In genomic region chr1:21340230-21340564, GRCh38 we compare ENCODE assay signal across 12 cellular contexts. TPM values are rescaled to one million over a fixed set of nuclear protein-coding genes. Genes with fewer than 3 reads are reported as not detected.
A peak's percentile ranks its signal among the peaks of the same experiment; 100 is the strongest.
DNase-seq lines count a peak whose midpoint lies in the region; ATAC-seq and TF ChIP-seq lines count a peak whose summit lies in the region.
"Had no signal": no experiment of that assay in that cellular context is flagged by ENCODE, and none has a peak within 500 bp of the region (broad histone marks: within the 10 kb centered on the region; RNA-seq: fewer than 3 reads in every experiment).

No MANE protein-coding gene starts in this region.

- TF ChIP-seq RAD21 in IMR-90 (IDR thresholded peaks at IDR 0.05; ENCODE audit: low read length), result no peak

- H3K4me3 ChIP-seq in IMR-90 (ENCODE audit: insufficient read depth, low read depth, low read length) (no peak overlapping the region), ovary (no peak overlapping the region), upper lobe of right lung (no peak overlapping the region)
- H3K4me3 ChIP-seq: SK-N-MC had no signal

- in situ Hi-C loops in IMR-90 (cut with MboI; ENCODE audit: low sequenced_read_pairs), result no loop called here

- H3K4me1 ChIP-seq in IMR-90 (ENCODE audit: control insufficient read depth, insufficient read depth, low read length) (peaks cover 68% of the 10 kb centered on the region), ovary (ENCODE audit: insufficient read depth) (peaks cover 51% of the 10 kb centered on the region), upper lobe of right lung (peaks cover 69% of the 10 kb centered on the region)

- peak overlapping the region; percentile 74 for H3K27ac Mint-ChIP-seq in CD4-positive, alpha-beta T cell
- no peak overlapping the region for H3K27ac Mint-ChIP-seq in MCF 10A (ENCODE audit: low read depth, unreplicated experiment)

- H4K8ac ChIP-seq in IMR-90 (ENCODE audit: low read depth in 2 of 2, low read length in 2 of 2), result no peak overlapping the region

- no peak overlapping the region for H3K4me2 ChIP-seq in IMR-90 (ENCODE audit: low read depth, low read length)

- peak overlapping the region; percentile 92; the same call in 1 of the 2 replicates for H2AK5ac ChIP-seq in IMR-90 (ENCODE audit: low read depth, low read length)

- intact Hi-C loops in CD4-positive, alpha-beta T cell (cut with DNase I, micrococcal nuclease), result loop anchor here in 1 of 2 experiments (10.0 kb wide), 1 partner anchor 685 kb away; no protein-coding TSS in a partner anchor
- intact Hi-C loops in IMR-90 (cut with micrococcal nuclease), result no loop called here
- intact Hi-C loops in MCF 10A (cut with micrococcal nuclease), result no loop called here
- intact Hi-C loops in ovary (cut with DNase I), result loop anchor here in 1 of 4 donors (5.0 kb wide), 1 partner anchor 73 kb away; no protein-coding TSS in a partner anchor
- intact Hi-C loops in upper lobe of right lung (cut with DNase I), result no loop called here

- peak overlapping the region; percentile 11 for H3K4me3 Mint-ChIP-seq in CD4-positive, alpha-beta T cell
- H3K4me3 Mint-ChIP-seq in MCF 10A (ENCODE audit: unreplicated experiment), result no peak overlapping the region

- TF ChIP-seq EP300 in ovary (IDR thresholded peaks at IDR 0.05), result no peak

- H3K27me3 Mint-ChIP-seq in CD4-positive, alpha-beta T cell, result no peaks in the 10 kb centered on the region
- H3K27me3 Mint-ChIP-seq in MCF 10A (ENCODE audit: insufficient read depth, unreplicated experiment), result no peaks in the 10 kb centered on the region
- H3K27me3 Mint-ChIP-seq: brain had no signal

- no peak overlapping the region for H3K4ac ChIP-seq in IMR-90 (ENCODE audit: low read depth, low read length)

- POLR2A ChIA-PET in CD4-positive, alpha-beta T cell (lab: Charles Lee), result no interaction called here
- POLR2A ChIA-PET in IMR-90 (lab: Charles Lee; ENCODE audit: unreplicated experiment) (no interaction called here), MCF 10A (lab: Yijun Ruan, JAX) (no interaction called here)

- peaks cover 36% of the 10 kb centered on the region for H3K9me1 ChIP-seq in IMR-90 (ENCODE audit: insufficient read depth, low read length)

- peak overlapping the region; percentile 18; the same call in 1 of the 2 replicates for H2BK120ac ChIP-seq in IMR-90 (ENCODE audit: low read depth, low read length)

- TF ChIP-seq CTCF in CD4-positive, alpha-beta T cell (IDR thresholded peaks at IDR 0.05), result no peak
- TF ChIP-seq CTCF in IMR-90 (conservative IDR thresholded peaks at IDR 0.05; ENCODE audit: low read depth, low read length), result no peak
- TF ChIP-seq CTCF in MCF 10A (IDR thresholded peaks at IDR 0.05; ENCODE audit: unreplicated experiment), result no peak
- no peak for TF ChIP-seq CTCF in ovary (IDR thresholded peaks at IDR 0.05)
- TF ChIP-seq CTCF in upper lobe of right lung (IDR thresholded peaks at IDR 0.05), result no peak

- peaks cover 40 to 93% of the 10 kb centered on the region in 2 experiments; a peak in 3 of 4 replicates for H3K79me1 ChIP-seq in IMR-90 (ENCODE audit: low read depth in 1 of 2, low read length in 2 of 2)

- peaks cover 86% of the 10 kb centered on the region for H3K4me1 Mint-ChIP-seq in CD4-positive, alpha-beta T cell (ENCODE audit: low read depth)
- peaks cover 33% of the 10 kb centered on the region for H3K4me1 Mint-ChIP-seq in MCF 10A (ENCODE audit: insufficient read depth, unreplicated experiment)

- CTCF ChIA-PET in CD4-positive, alpha-beta T cell (lab: Charles Lee), result no interaction called here
- CTCF ChIA-PET in IMR-90 (lab: Yijun Ruan, JAX), result no interaction called here
- CTCF ChIA-PET in MCF 10A (lab: Yijun Ruan, JAX), result no interaction called here

- DNase-seq in CD4-positive, alpha-beta T cell, result no peak
- no peak for DNase-seq in IMR-90
- peak; percentile 64 for DNase-seq in MCF 10A (ENCODE audit: unreplicated experiment)
- peak in 4 of 5 donors; percentile 75 to 83 (median 77) for DNase-seq in ovary
- no peak for DNase-seq in NCI-H146 (lab: John Stamatoyannopoulos, UW)
- DNase-seq in upper lobe of right lung, result no peak
- no peak for DNase-seq in 8988T
- DNase-seq: activated CD4-positive, alpha-beta T cell treated with anti-CD3 and anti-CD28 coated beads, Interleukin-2, amount 50 U/mL, for 4 hours; stimulated activated CD8-positive, alpha-beta memory T cell treated with anti-CD3 and anti-CD28 coated beads, Interleukin-4, amount 100 ng/mL, for 48 hours had no signal

- WGBS in IMR-90 (ENCODE audit: extremely low coverage in 2 of 2, insufficient read length in 1 of 2), 2 experiments, result 100% methylated on average over 4 of the region's 5 CpGs; no CpG with 5 or more reads in 1 of the 2 experiments
- WGBS in ovary, 3 donors, result 44 to 68% (median 54%) methylated on average over 5 of the region's 5 CpGs

- H2BK5ac ChIP-seq in IMR-90 (ENCODE audit: low read depth, low read length, poor library complexity, severe bottlenecking), result no peak overlapping the region

- no peak overlapping the region for H3K27ac ChIP-seq in CD4-positive, alpha-beta T cell (ENCODE audit: low read depth, low read length)
- H3K27ac ChIP-seq in IMR-90 (ENCODE audit: insufficient read depth, low read length), result no peak overlapping the region
- H3K27ac ChIP-seq in ovary, result peak overlapping the region; percentile 81 to 92
- no peak overlapping the region for H3K27ac ChIP-seq in upper lobe of right lung
- H3K27ac ChIP-seq: SK-N-MC had no signal

- H2AFZ ChIP-seq in IMR-90 (replicated peaks; ENCODE audit: low read length, poor library complexity), result no peak overlapping the region

- peak overlapping the region; percentile 3; the same call in 1 of the 2 replicates for H4K5ac ChIP-seq in IMR-90 (ENCODE audit: low read depth, low read length)

- peaks cover 8% of the 10 kb centered on the region for H3K36me3 Mint-ChIP-seq in CD4-positive, alpha-beta T cell (ENCODE audit: low read depth)
- H3K36me3 Mint-ChIP-seq in MCF 10A (ENCODE audit: insufficient read depth, unreplicated experiment), result no peaks in the 10 kb centered on the region
- H3K36me3 Mint-ChIP-seq: brain had no signal

- peaks cover 57% of the 10 kb centered on the region for H4K20me1 ChIP-seq in IMR-90 (ENCODE audit: insufficient read depth, low read length)

- 0 out of 3 replicates have a peak overlapping the region, but pooled peaks have one; percentile 3 for H2BK15ac ChIP-seq in IMR-90 (ENCODE audit: low read depth, low read length)

- no peak for ATAC-seq in CD4-positive, alpha-beta T cell (ENCODE audit: poor library complexity)
- ATAC-seq in IMR-90 (ENCODE audit: low read depth), result no peak
- no peak for ATAC-seq in HG03520 (IDR thresholded peaks at IDR 0.05; ENCODE audit: unreplicated experiment)
- no peak for ATAC-seq in upper lobe of right lung

- TF ChIP-seq POLR2A in IMR-90 (IDR thresholded peaks at IDR 0.05; ENCODE audit: low read depth, low read length), result no peak
- no peak for TF ChIP-seq POLR2A in ovary (IDR thresholded peaks at IDR 0.05)

- H3K9me3 ChIP-seq in CD4-positive, alpha-beta T cell (ENCODE audit: control insufficient read depth, low read length), result no peaks in the 10 kb centered on the region
- H3K9me3 ChIP-seq in IMR-90 (ENCODE audit: control insufficient read depth, insufficient read depth, low read length) (no peaks in the 10 kb centered on the region), ovary (no peaks in the 10 kb centered on the region), upper lobe of right lung (no peaks in the 10 kb centered on the region)

- no peaks in the 10 kb centered on the region for H3K27me3 ChIP-seq in CD4-positive, alpha-beta T cell (ENCODE audit: control insufficient read depth, insufficient read depth, low read length)
- H3K27me3 ChIP-seq in IMR-90 (ENCODE audit: control insufficient read depth, insufficient read depth, low read length), result no peaks in the 10 kb centered on the region
- H3K27me3 ChIP-seq in ovary, result no peaks in the 10 kb centered on the region
- no peaks in the 10 kb centered on the region for H3K27me3 ChIP-seq in upper lobe of right lung

- H4K91ac ChIP-seq in IMR-90 (ENCODE audit: insufficient read depth, low read depth, low read length), result peak overlapping the region; percentile 81; the same call in 1 of the 2 replicates

- 0 out of 2 replicates have a peak overlapping the region, but pooled peaks have one; percentile 44 for H3K23ac ChIP-seq in IMR-90 (ENCODE audit: low read depth, low read length)

- H3K56ac ChIP-seq in IMR-90 (ENCODE audit: extremely low read depth, insufficient read depth, low read length), result no peak overlapping the region

- H3K36me3 ChIP-seq in IMR-90 (ENCODE audit: control insufficient read depth, insufficient read depth, low read length), result peaks cover 5% of the 10 kb centered on the region; the same call in 1 of the 2 replicates
- H3K36me3 ChIP-seq in ovary, result no peaks in the 10 kb centered on the region
- no peaks in the 10 kb centered on the region for H3K36me3 ChIP-seq in upper lobe of right lung

- H3K9ac ChIP-seq in IMR-90 (ENCODE audit: low read depth, low read length), result no peak overlapping the region

- dilution Hi-C loops in IMR-90 (cut with HindIII; ENCODE audit: low sequenced_read_pairs, unreplicated experiment), result no loop called here

- peak overlapping the region; percentile 65; the same call in 1 of the 2 replicates for H3K18ac ChIP-seq in IMR-90 (ENCODE audit: low read depth, low read length)

- BruUV-seq in IMR-90 (replicated peaks; lab: Mats Ljungman, UMichigan) (no TSS peak), MCF 10A (replicated peaks; lab: Mats Ljungman, UMichigan) (no TSS peak)

- no peaks in the 10 kb centered on the region for H3K9me3 Mint-ChIP-seq in CD4-positive, alpha-beta T cell
- no peaks in the 10 kb centered on the region for H3K9me3 Mint-ChIP-seq in MCF 10A (ENCODE audit: unreplicated experiment)

- H2AK9ac ChIP-seq in IMR-90 (replicated peaks; ENCODE audit: low read depth, low read length, poor library complexity), result peak overlapping the region; percentile 12

- no peak overlapping the region for H2BK20ac ChIP-seq in IMR-90 (ENCODE audit: low read depth, low read length)

- no peak overlapping the region for H3K14ac ChIP-seq in IMR-90 (replicated peaks; ENCODE audit: low read depth, low read length)

TF ChIP-seq in IMR-90, 13 proteins besides CTCF, POLR2A, EP300 and RAD21:
- TF ChIP-seq CHD1 (IDR thresholded peaks at IDR 0.05; ENCODE audit: low read depth, low read length) (no peak), RCOR1 (IDR thresholded peaks at IDR 0.05; ENCODE audit: insufficient replicate concordance, low read length) (no peak), FOS (IDR thresholded peaks at IDR 0.05; ENCODE audit: low read depth, low read length) (no peak)

RNA-seq across cellular contexts. Expression of gene ECE1, which starts 49.9 kb away (rescaled TPM):
- total RNA-seq in CD4-positive, alpha-beta T cell, result 10 to 100 TPM; 62.0 to 63.6 TPM
- total RNA-seq in IMR-90 (2012; rRNA removed), result 60.0 and 61.8 TPM in 2 replicates
- polyA plus RNA-seq in IMR-90 (2012; rRNA removed), result 124 and 133 TPM in 2 replicates
- polyA plus RNA-seq in IMR-90 (2012; cell fraction: cytosol; rRNA removed), result 90.4 and 122 TPM in 2 replicates
- 71.7 and 82.4 TPM in 2 replicates for polyA plus RNA-seq in IMR-90 (2012; cell fraction: nucleus; rRNA removed; ENCODE audit: low replicate concordance)
- total RNA-seq in MCF 10A (2022), result 40.0 and 46.8 TPM in 2 replicates
- total RNA-seq in ovary, result 100 to 1,000 TPM in 4 of 7 donors, 10 to 100 TPM in 3; 37.3 to 183 (median 119) TPM
- 100 to 1,000 TPM in 1 of 2 donors, 10 to 100 TPM in 1; 84.0 to 313 TPM for polyA plus RNA-seq in ovary
- 108 TPM for total RNA-seq in upper lobe of right lung

Comparison
In these comparisons a context has a peak if more than half of its experiments do, and no peak if none do; other contexts are left out.
1. DNase-seq: peak in MCF 10A (single experiment) and ovary (4 of 5); none in CD4-positive, alpha-beta T cell (0 of 10), IMR-90 (single experiment), NCI-H146 (single experiment), upper lobe of right lung (single experiment) and 8988T (single experiment).
2. H3K27ac ChIP-seq: peak in ovary (2 of 2); none in CD4-positive, alpha-beta T cell (single experiment), IMR-90 (single experiment) and upper lobe of right lung (single experiment).